Comparison of ENCODE assay signal across 1 cellular context in genomic region chr5:172283020-172283861, GRCh38.
TF ChIP-seq lines count a peak whose summit lies in the region.

TSS of gene UBTD2 (minus strand) at chr5:172283764. CDS start at chr5:172283665, 99 bp downstream.

TF ChIP-seq in HepG2, 621 proteins besides CTCF, POLR2A, EP300 and RAD21 (continued from another document and continues in another):
- TF ChIP-seq ZNF605 (CRISPR knock-in tag; IDR thresholded peaks at IDR 0.05) (peak; percentile 54; the same call in 1 of the 2 replicates), TRIM22 (IDR thresholded peaks at IDR 0.05) (no peak), CCAR2 (optimal IDR thresholded peaks at IDR 0.05; ENCODE audit: low read depth, low read length) (no peak), MED8 (CRISPR knock-in tag; IDR thresholded peaks at IDR 0.05; ENCODE audit: insufficient replicate concordance) (no peak), HES4 (CRISPR knock-in tag; IDR thresholded peaks at IDR 0.05; ENCODE audit: borderline replicate concordance) (no peak), MAZ (IDR thresholded peaks at IDR 0.05; ENCODE audit: borderline replicate concordance, low read depth, low read length) (no peak), MAZ (CRISPR knock-in tag; IDR thresholded peaks at IDR 0.05; ENCODE audit: low read depth) (no peak), HIVEP1 (CRISPR knock-in tag; IDR thresholded peaks at IDR 0.05) (peak; percentile 36; the same call in 1 of the 2 replicates), MED1 (CRISPR knock-in tag; IDR thresholded peaks at IDR 0.05) (0 out of 2 replicates have a peak, but pooled peaks have one; percentile 11), SALL2 (CRISPR knock-in tag; IDR thresholded peaks at IDR 0.05) (no peak), RFX3 (CRISPR knock-in tag; IDR thresholded peaks at IDR 0.05) (no peak), SSRP1 (CRISPR knock-in tag; IDR thresholded peaks at IDR 0.05) (no peak), ZNF33B (CRISPR knock-in tag; IDR thresholded peaks at IDR 0.05) (peak; percentile 73), PRDM10 (CRISPR knock-in tag; IDR thresholded peaks at IDR 0.05; ENCODE audit: low read depth) (0 out of 2 replicates have a peak, but pooled peaks have one; percentile 60), LBX2 (CRISPR knock-in tag; IDR thresholded peaks at IDR 0.05; ENCODE audit: borderline replicate concordance) (no peak), ZNF687 (CRISPR knock-in tag; IDR thresholded peaks at IDR 0.05) (peak; percentile 82), ZBTB33 (CRISPR knock-in tag; IDR thresholded peaks at IDR 0.05) (0 out of 2 replicates have a peak, but pooled peaks have one; percentile 10), SP1 (IDR thresholded peaks at IDR 0.05) (no peak), SP1 (CRISPR knock-in tag; IDR thresholded peaks at IDR 0.05) (peak; percentile 29; the same call in 1 of the 2 replicates), ZNF318 (CRISPR knock-in tag; IDR thresholded peaks at IDR 0.05) (0 out of 2 replicates have a peak, but pooled peaks have one; percentile 27), ARHGAP35 (CRISPR knock-in tag; IDR thresholded peaks at IDR 0.05; ENCODE audit: borderline replicate concordance) (no peak), MLX (CRISPR knock-in tag; IDR thresholded peaks at IDR 0.05) (no peak), RBFOX2 (IDR thresholded peaks at IDR 0.05; ENCODE audit: low read depth, low read length) (peak; percentile 69), ETV5 (CRISPR knock-in tag; IDR thresholded peaks at IDR 0.05; ENCODE audit: borderline replicate concordance) (peak; percentile 24; the same call in 1 of the 2 replicates), ZMYM4 (CRISPR knock-in tag; IDR thresholded peaks at IDR 0.05) (no peak; the same call in 1 of the 2 replicates), ZNF737 (CRISPR knock-in tag; IDR thresholded peaks at IDR 0.05; ENCODE audit: borderline replicate concordance) (no peak), BCL6 (CRISPR knock-in tag; IDR thresholded peaks at IDR 0.05) (no peak), NPAS2 (CRISPR knock-in tag; IDR thresholded peaks at IDR 0.05; ENCODE audit: borderline replicate concordance) (no peak), TBX3 (IDR thresholded peaks at IDR 0.05; ENCODE audit: borderline replicate concordance) (no peak), SOX6 (IDR thresholded peaks at IDR 0.05) (no peak), SOX6 (CRISPR knock-in tag; IDR thresholded peaks at IDR 0.05) (peak; percentile 78), SP4 (CRISPR knock-in tag; IDR thresholded peaks at IDR 0.05) (0 out of 2 replicates have a peak, but pooled peaks have one; percentile 4), RNF219 (CRISPR knock-in tag; IDR thresholded peaks at IDR 0.05) (no peak)
